Comparison of ENCODE assay signal across 9 cellular contexts in genomic region chr5:176619203-176619568, GRCh38. TPM values are rescaled to one million over a fixed set of nuclear protein-coding genes. Genes with fewer than 3 reads are reported as not detected.
DNase-seq lines count a peak whose midpoint lies in the region; ATAC-seq, FAIRE-seq and TF ChIP-seq lines count a peak whose summit lies in the region.
"Had no signal": no experiment of that assay in that cellular context is flagged by ENCODE, and none has a peak within 500 bp of the region (broad histone marks: within the 10 kb centered on the region; RNA-seq: fewer than 3 reads in every experiment).

No MANE protein-coding gene starts in this region.

- no peak for ATAC-seq in GM19455 (IDR thresholded peaks at IDR 0.05; ENCODE audit: unreplicated experiment)

- H3K4me1 ChIP-seq in HEK293 (ENCODE audit: control insufficient read depth, insufficient read depth, low read length), result no peaks in the 10 kb centered on the region
- H3K4me1 ChIP-seq in SJSA1 (replicated peaks), result peaks cover 29% of the 10 kb centered on the region

- intact Hi-C loops in activated naive CD4-positive, alpha-beta T cell treated with anti-CD3 and anti-CD28 coated beads for 36 hours (cut with micrococcal nuclease), result loop anchor here (1.0 to 2.0 kb wide), 3 partner anchors 28 to 204 kb away; partner anchors contain the start of gene TSPAN17
- intact Hi-C loops in head of caudate nucleus (cut with DNase I), result no loop called here

- H3K9me3 ChIP-seq in HEK293 (ENCODE audit: control insufficient read depth, insufficient read depth, low read depth, low read length) (no peaks in the 10 kb centered on the region), SJSA1 (replicated peaks) (0 out of 2 replicates have a peak, but pooled peaks cover 2% of the 10 kb centered on the region)

- H3K4me3 ChIP-seq in HEK293 (ENCODE audit: low read depth, low read length), result no peak overlapping the region
- H3K4me3 ChIP-seq in SJSA1, result no peak overlapping the region

- peaks cover 48% of the 10 kb centered on the region for H3K27me3 Mint-ChIP-seq in activated naive CD4-positive, alpha-beta T cell treated with anti-CD3 and anti-CD28 coated beads for 36 hours (ENCODE audit: low read depth)

- POLR2A ChIA-PET in HEK293 (lab: Yijun Ruan, JAX), result no interaction called here

- H3K36me3 ChIP-seq in HEK293 (ENCODE audit: control insufficient read depth in 2 of 2, insufficient read depth in 1 of 2, low read length in 2 of 2) (no peaks in the 10 kb centered on the region), SJSA1 (no peaks in the 10 kb centered on the region)

- no peak overlapping the region for H3K27ac ChIP-seq in HEK293 (ENCODE audit: extremely low read depth, low read depth, low read length)
- no peak overlapping the region for H3K27ac ChIP-seq in SJSA1

- no peaks in the 10 kb centered on the region for H3K36me3 Mint-ChIP-seq in activated naive CD4-positive, alpha-beta T cell treated with anti-CD3 and anti-CD28 coated beads for 36 hours (ENCODE audit: low read depth)

- H3K4me3 Mint-ChIP-seq in activated naive CD4-positive, alpha-beta T cell treated with anti-CD3 and anti-CD28 coated beads for 36 hours, result peak overlapping the region; percentile 48

- H3K27ac Mint-ChIP-seq in activated naive CD4-positive, alpha-beta T cell treated with anti-CD3 and anti-CD28 coated beads for 36 hours, result no peak overlapping the region

- peaks cover 59% of the 10 kb centered on the region for H3K27me3 ChIP-seq in SJSA1 (replicated peaks)

- FAIRE-seq in urothelium cell line (lab: Jason Lieb, UNC), result no peak
- FAIRE-seq: colon had no signal

- CTCF ChIA-PET in HEK293 (lab: Yijun Ruan, JAX), result no interaction called here
- CTCF ChIA-PET in activated naive CD4-positive, alpha-beta T cell treated with anti-CD3 and anti-CD28 coated beads for 36 hours (lab: Charles Lee), result no interaction called here

- peaks cover 18% of the 10 kb centered on the region for H3K4me1 Mint-ChIP-seq in activated naive CD4-positive, alpha-beta T cell treated with anti-CD3 and anti-CD28 coated beads for 36 hours (ENCODE audit: low read depth)

- no peak for TF ChIP-seq CTCF in HEK293 (tag by site-specific recombination; IDR thresholded peaks at IDR 0.05)

- peak; percentile 83 for DNase-seq in EH (ENCODE audit: low read depth)
- peak; percentile 83 to 94 for DNase-seq in SJSA1 (ENCODE audit: low read depth in 1 of 2, low spot score in 2 of 2)
- peak; percentile 89 for DNase-seq in activated naive CD4-positive, alpha-beta T cell treated with anti-CD3 and anti-CD28 coated beads for 36 hours
- DNase-seq in head of caudate nucleus, result peak; percentile 70 to 97 (median 89)
- peak; percentile 87 for DNase-seq in retina
- DNase-seq in urothelium cell line (ENCODE audit: low spot score), result no peak

- no peaks in the 10 kb centered on the region for H3K9me3 Mint-ChIP-seq in activated naive CD4-positive, alpha-beta T cell treated with anti-CD3 and anti-CD28 coated beads for 36 hours

TF ChIP-seq in HEK293, 187 proteins besides CTCF, POLR2A, EP300 and RAD21:
- TF ChIP-seq EGR2 (tag by site-specific recombination; IDR thresholded peaks at IDR 0.05; ENCODE audit: low read depth) (peak; percentile 30; the same call in 1 of the 2 replicates), ZEB2 (tag by site-specific recombination; IDR thresholded peaks at IDR 0.05) (no peak)

RNA-seq across cellular contexts. Expression of gene GPRIN1, which starts 9.2 kb away (rescaled TPM):
- 15.0 and 15.6 TPM in 2 replicates for total RNA-seq in SJSA1 (2014; rRNA removed; shearing (Covaris generic))
- 1 to 10 TPM; 1.4 to 1.5 TPM for total RNA-seq in activated naive CD4-positive, alpha-beta T cell treated with anti-CD3 and anti-CD28 coated beads for 36 hours

RNA-seq across cellular contexts. Expression of gene SNCB, which starts 11.1 kb away (rescaled TPM):
- total RNA-seq in SJSA1 (2014; rRNA removed; shearing (Covaris generic)), result not detected in 2 replicates
- not detected for total RNA-seq in activated naive CD4-positive, alpha-beta T cell treated with anti-CD3 and anti-CD28 coated beads for 36 hours

RNA-seq across cellular contexts. Expression of gene EIF4E1B, which starts 11.3 kb away (rescaled TPM):
- total RNA-seq in SJSA1 (2014; rRNA removed; shearing (Covaris generic)), result not detected in 2 replicates
- total RNA-seq in activated naive CD4-positive, alpha-beta T cell treated with anti-CD3 and anti-CD28 coated beads for 36 hours, result not detected

RNA-seq across cellular contexts. Expression of gene TSPAN17, which starts 28.1 kb away (rescaled TPM):
- 50.9 and 52.5 TPM in 2 replicates for total RNA-seq in SJSA1 (2014; rRNA removed; shearing (Covaris generic))
- 10 to 100 TPM; 17.2 to 17.4 TPM for total RNA-seq in activated naive CD4-positive, alpha-beta T cell treated with anti-CD3 and anti-CD28 coated beads for 36 hours
